In the genomic region with DNA sequence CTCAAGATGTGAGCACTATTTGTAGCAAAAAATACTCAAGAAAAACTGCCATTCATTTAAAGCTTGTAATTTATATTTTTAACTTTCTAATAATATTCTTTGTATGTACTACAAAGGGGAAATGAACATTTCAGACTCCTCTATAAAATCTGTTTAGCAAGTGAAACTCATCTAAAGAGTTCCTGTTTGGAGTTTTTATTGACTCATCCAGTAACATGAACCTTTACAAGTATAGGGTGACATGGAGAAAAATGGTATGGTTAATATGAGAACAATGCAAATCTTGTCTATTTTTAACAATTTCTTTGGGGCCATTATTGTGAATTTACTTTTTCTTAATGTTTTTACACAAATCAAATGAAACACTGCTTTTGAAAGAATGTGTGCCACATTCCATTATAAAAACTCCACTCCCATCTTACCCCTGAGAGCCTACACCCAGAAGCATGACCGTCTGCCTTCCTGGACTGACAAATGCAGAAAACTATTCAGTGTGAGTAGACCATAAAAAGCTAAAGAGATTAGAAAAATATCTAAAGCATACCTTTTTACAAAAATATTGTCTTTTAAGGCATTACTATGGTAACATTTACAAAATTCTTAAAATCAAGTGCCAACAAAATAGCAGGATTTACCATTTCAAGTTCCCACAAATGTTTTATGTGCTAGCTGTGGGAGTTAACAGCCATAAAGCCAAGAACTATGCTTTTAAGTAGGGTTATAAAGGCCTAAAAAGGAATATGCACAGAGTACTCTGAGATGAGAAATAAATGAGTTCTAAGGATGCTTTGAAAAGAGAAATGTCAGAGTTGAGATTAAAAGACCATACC, we compare ENCODE assay signal across 10 cellular contexts.
DNase-seq lines count a peak whose midpoint lies in the region; ATAC-seq and TF ChIP-seq lines count a peak whose summit lies in the region.
"Had no signal": no experiment of that assay in that cellular context is flagged by ENCODE, and none has a peak within 500 bp of the region (broad histone marks: within the 10 kb centered on the region; RNA-seq: fewer than 3 reads in every experiment).

No MANE protein-coding gene starts in this region.

- POLR2A ChIA-PET in CD8-positive, alpha-beta T cell (lab: Charles Lee) = no interaction called here

- no peaks in the 10 kb centered on the region for H3K27me3 ChIP-seq in CD8-positive, alpha-beta T cell (ENCODE audit: insufficient read depth, low read length)

- peak; percentile 79 for ATAC-seq in HG03103 (IDR thresholded peaks at IDR 0.05; ENCODE audit: low read depth, unreplicated experiment)
- ATAC-seq in CD8-positive, alpha-beta T cell = no peak

- no peaks in the 10 kb centered on the region for H3K9me3 ChIP-seq in CD8-positive, alpha-beta T cell (ENCODE audit: low read length)

- H3K4me1 ChIP-seq in CD8-positive, alpha-beta T cell (ENCODE audit: insufficient read depth, low read length) = no peaks in the 10 kb centered on the region

- H3K4me3 ChIP-seq in CD8-positive, alpha-beta T cell (ENCODE audit: low read depth, low read length) = no peak overlapping the region

- intact Hi-C loops in CD8-positive, alpha-beta T cell (cut with DNase I, micrococcal nuclease) = no loop called here

- H3K27me3 Mint-ChIP-seq in chondrocyte (ENCODE audit: low read depth) (no peaks in the 10 kb centered on the region), progenitor cell of endocrine pancreas (no peaks in the 10 kb centered on the region)
- H3K27me3 Mint-ChIP-seq in CD8-positive, alpha-beta T cell (ENCODE audit: low read depth) = no peaks in the 10 kb centered on the region
- H3K27me3 Mint-ChIP-seq: activated CD4-positive, alpha-beta memory T cell treated with anti-CD3 and anti-CD28 coated beads, Interleukin-2, amount 10 ng/mL, durations not matched to agents 7 days and 5 days had no signal

- DNase-seq in AG20443 (ENCODE audit: low spot score) (peak; percentile 7), GM20000 (ENCODE audit: low spot score) (peak; percentile 4), chondrocyte (ENCODE audit: low spot score) (no peak), progenitor cell of endocrine pancreas (ENCODE audit: low spot score, unreplicated experiment) (no peak), amygdala (lab: John Stamatoyannopoulos, UW) (no peak)
- DNase-seq in effector CD4-positive, alpha-beta T cell = no peak
- DNase-seq in CD8-positive, alpha-beta T cell = no peak
- DNase-seq: activated CD4-positive, alpha-beta memory T cell treated with anti-CD3 and anti-CD28 coated beads, Interleukin-2, amount 10 ng/mL, durations not matched to agents 7 days and 5 days; KBM-7 had no signal

- H3K36me3 Mint-ChIP-seq in chondrocyte (ENCODE audit: low read depth) (no peaks in the 10 kb centered on the region), progenitor cell of endocrine pancreas (ENCODE audit: insufficient read depth) (no peaks in the 10 kb centered on the region)
- H3K36me3 Mint-ChIP-seq in CD8-positive, alpha-beta T cell = no peaks in the 10 kb centered on the region

- no peak overlapping the region for H3K27ac ChIP-seq in CD8-positive, alpha-beta T cell (ENCODE audit: low read depth, low read length)

- CTCF ChIA-PET in CD8-positive, alpha-beta T cell (lab: Charles Lee) = no interaction called here

- TF ChIP-seq CTCF in GM20000 (IDR thresholded peaks at IDR 0.05; ENCODE audit: extremely low read depth, missing control alignments) (no peak), chondrocyte (IDR thresholded peaks at IDR 0.05) (no peak), progenitor cell of endocrine pancreas (IDR thresholded peaks at IDR 0.05; ENCODE audit: unreplicated experiment) (no peak)
- TF ChIP-seq CTCF in CD8-positive, alpha-beta T cell (IDR thresholded peaks at IDR 0.05) = no peak

- H3K4me1 Mint-ChIP-seq in chondrocyte (ENCODE audit: low read depth) = peaks cover 32% of the 10 kb centered on the region
- peaks cover 10% of the 10 kb centered on the region for H3K4me1 Mint-ChIP-seq in progenitor cell of endocrine pancreas (ENCODE audit: low read depth)
- H3K4me1 Mint-ChIP-seq in CD8-positive, alpha-beta T cell (ENCODE audit: low read depth) = no peaks in the 10 kb centered on the region
- H3K4me1 Mint-ChIP-seq: activated CD4-positive, alpha-beta memory T cell treated with anti-CD3 and anti-CD28 coated beads, Interleukin-2, amount 10 ng/mL, durations not matched to agents 7 days and 5 days had no signal

- H3K9me3 Mint-ChIP-seq in chondrocyte (ENCODE audit: low read depth) = no peaks in the 10 kb centered on the region
- H3K9me3 Mint-ChIP-seq in progenitor cell of endocrine pancreas (ENCODE audit: low read depth) = peaks cover 3% of the 10 kb centered on the region
- H3K9me3 Mint-ChIP-seq in CD8-positive, alpha-beta T cell = no peaks in the 10 kb centered on the region
- H3K9me3 Mint-ChIP-seq: activated CD4-positive, alpha-beta memory T cell treated with anti-CD3 and anti-CD28 coated beads, Interleukin-2, amount 10 ng/mL, durations not matched to agents 7 days and 5 days had no signal

- H3K27ac Mint-ChIP-seq in chondrocyte (ENCODE audit: unreplicated experiment) (peak overlapping the region; percentile 88), progenitor cell of endocrine pancreas (no peak overlapping the region)
- no peak overlapping the region for H3K27ac Mint-ChIP-seq in CD8-positive, alpha-beta T cell
- H3K27ac Mint-ChIP-seq: activated CD4-positive, alpha-beta memory T cell treated with anti-CD3 and anti-CD28 coated beads, Interleukin-2, amount 10 ng/mL, durations not matched to agents 7 days and 5 days had no signal

- peak overlapping the region; percentile 4 for H3K4me3 Mint-ChIP-seq in chondrocyte (ENCODE audit: unreplicated experiment)
- no peak overlapping the region for H3K4me3 Mint-ChIP-seq in progenitor cell of endocrine pancreas (ENCODE audit: low read depth)
- H3K4me3 Mint-ChIP-seq in CD8-positive, alpha-beta T cell = no peak overlapping the region
- H3K4me3 Mint-ChIP-seq: activated CD4-positive, alpha-beta memory T cell treated with anti-CD3 and anti-CD28 coated beads, Interleukin-2, amount 10 ng/mL, durations not matched to agents 7 days and 5 days had no signal

- no peaks in the 10 kb centered on the region for H3K36me3 ChIP-seq in CD8-positive, alpha-beta T cell (ENCODE audit: insufficient read depth, low read length)

Comparison
In these comparisons a context has a peak if more than half of its experiments do, and no peak if none do; other contexts are left out.
1. DNase-seq: peak in AG20443 (single experiment) and GM20000 (single experiment); none in chondrocyte (single experiment), progenitor cell of endocrine pancreas (single experiment), effector CD4-positive, alpha-beta T cell (single experiment), CD8-positive, alpha-beta T cell (0 of 7) and amygdala (0 of 56).